ENCODE assay signal across 8 cellular contexts in genomic region chr6:53244958-53245357, GRCh38.
DNase-seq lines count a peak whose midpoint lies in the region; ATAC-seq and TF ChIP-seq lines count a peak whose summit lies in the region.

No MANE protein-coding gene starts in this region.

- no peak for TF ChIP-seq POLR2A in GM18505 (IDR thresholded peaks at IDR 0.05; ENCODE audit: borderline replicate concordance, extremely low read depth, insufficient read depth, insufficient read length)

- ATAC-seq in GM18505 (IDR thresholded peaks at IDR 0.05; ENCODE audit: unreplicated experiment) (peak; percentile 75), GM21367 (IDR thresholded peaks at IDR 0.05; ENCODE audit: unreplicated experiment) (peak; percentile 82), HG03442 (IDR thresholded peaks at IDR 0.05; ENCODE audit: unreplicated experiment) (peak; percentile 84), esophagus mucosa (peak; percentile 59), HG03520 (IDR thresholded peaks at IDR 0.05; ENCODE audit: unreplicated experiment) (no peak)

- DNase-seq in DMS153 (lab: John Stamatoyannopoulos, UW) (no peak), NCI-H2171 treated with DMSO at 0.1 percent for 48 hours (lab: John Stamatoyannopoulos, UW) (no peak), retina (no peak)
